22 cellular contexts compared by ENCODE assay signal in genomic region chr22:49360746-49361145, GRCh38.
A peak's percentile ranks its signal among the peaks of the same experiment; 100 is the strongest.
DNase-seq lines count a peak whose midpoint lies in the region; ATAC-seq, FAIRE-seq and TF ChIP-seq lines count a peak whose summit lies in the region.
"Had no signal": no experiment of that assay in that cellular context is flagged by ENCODE, and none has a peak within 500 bp of the region (broad histone marks: within the 10 kb centered on the region; RNA-seq: fewer than 3 reads in every experiment).

No MANE protein-coding gene starts in this region.

- H3F3A ChIP-seq in SK-N-SH (replicated peaks; ENCODE audit: insufficient read depth): no peaks in the 10 kb centered on the region

- H3K79me2 ChIP-seq in SK-N-SH (ENCODE audit: insufficient read depth): no peaks in the 10 kb centered on the region

- 0 out of 2 replicates have a peak overlapping the region, but pooled peaks have one; percentile 6 for H2AFZ ChIP-seq in SK-N-SH (ENCODE audit: low read depth)
- H2AFZ ChIP-seq: GM23338 had no signal

- CTCF ChIA-PET in SK-N-SH (lab: Yijun Ruan, JAX): no interaction called here

- TF ChIP-seq CTCF in SK-N-SH (IDR thresholded peaks at IDR 0.05): no peak
- TF ChIP-seq CTCF in foreskin keratinocyte (conservative IDR thresholded peaks at IDR 0.05): no peak

- no peak for FAIRE-seq in RCC 7860 (lab: Jason Lieb, UNC)
- FAIRE-seq: A204.1, D721Med, GM12891, GM18507 had no signal

- peaks cover under 1% of the 10 kb centered on the region for H3K27me3 ChIP-seq in SK-N-SH (ENCODE audit: insufficient read depth)
- H3K27me3 ChIP-seq in foreskin keratinocyte: no peaks in the 10 kb centered on the region
- H3K27me3 ChIP-seq: BLaER1 treated with 17β-estradiol and CSF1 and Interleukin-3, amounts not matched to agents 10 nM and 100 nM had no signal

- H3K9me3 ChIP-seq in SK-N-SH: no peaks in the 10 kb centered on the region

- no peak overlapping the region for H3K4me2 ChIP-seq in SK-N-SH
- H3K4me2 ChIP-seq: GM23338 had no signal

- no peak for ATAC-seq in SK-N-SH treated with all-trans-retinoic acid at 6 μM for 48 hours
- ATAC-seq in foreskin keratinocyte: no peak
- ATAC-seq: GM23338, HCT116 had no signal

- H3K9me2 ChIP-seq in SK-N-SH: no peaks in the 10 kb centered on the region

- H3K4me1 ChIP-seq in SK-N-SH (ENCODE audit: control insufficient read depth in 1 of 2, insufficient read depth in 2 of 2, low read depth in 1 of 2, low read length in 1 of 2) (no peaks in the 10 kb centered on the region), foreskin keratinocyte (no peaks in the 10 kb centered on the region)

- no peaks in the 10 kb centered on the region for H3K36me3 ChIP-seq in SK-N-SH (replicated peaks in 1 of 2; ENCODE audit: control insufficient read depth in 1 of 2, insufficient read depth in 2 of 2, low read length in 1 of 2)

- 12% methylated on average over 3 of the region's 3 CpGs for WGBS in SK-N-SH (ENCODE audit: low lambda C conversion rate)

- no peak overlapping the region for H3K4me3 ChIP-seq in SK-N-SH (ENCODE audit: low read depth in 2 of 2, low read length in 1 of 2)
- H3K4me3 ChIP-seq: BLaER1 treated with 17β-estradiol and CSF1 and Interleukin-3, amounts not matched to agents 10 nM and 100 nM; GM23338 had no signal

- H4K20me1 ChIP-seq in SK-N-SH (ENCODE audit: insufficient read depth): no peaks in the 10 kb centered on the region
- H4K20me1 ChIP-seq: BLaER1 treated with 17β-estradiol and CSF1 and Interleukin-3, amounts not matched to agents 10 nM and 100 nM had no signal

- DNase-seq in SK-N-SH: no peak
- DNase-seq in NAMALWA (ENCODE audit: low spot score): peak; percentile 63
- peak; percentile 74 for DNase-seq in RPMI8226
- no peak for DNase-seq in RCC 7860 (ENCODE audit: low spot score)
- DNase-seq in foreskin keratinocyte: no peak
- no peak for DNase-seq in activated T-cell treated with anti-CD3 and anti-CD28 coated beads for 4 hours
- DNase-seq in NCI-H748 (lab: John Stamatoyannopoulos, UW; ENCODE audit: unreplicated experiment): no peak
- DNase-seq: CD4-positive, alpha-beta T cell; CD8-positive, alpha-beta memory T cell; DMS 273 treated with DMSO at 0.1 percent for 48 hours; DMS79; GF-D8; H9 had no signal

- TF ChIP-seq RAD21 in SK-N-SH (IDR thresholded peaks at IDR 0.05; ENCODE audit: low read length): no peak

- TF ChIP-seq EP300 in SK-N-SH (IDR thresholded peaks at IDR 0.05; ENCODE audit: borderline replicate concordance in 1 of 2, low read depth in 1 of 2, low read length in 1 of 2): no peak

- H3K27ac ChIP-seq in SK-N-SH (ENCODE audit: low read depth in 2 of 2, low read length in 1 of 2): no peak overlapping the region
- no peak overlapping the region for H3K27ac ChIP-seq in foreskin keratinocyte
- H3K27ac ChIP-seq: 22Rv1; BLaER1 treated with 17β-estradiol and CSF1 and Interleukin-3, amounts not matched to agents 10 nM and 100 nM had no signal

- POLR2A ChIA-PET in SK-N-SH (lab: Yijun Ruan, JAX): no interaction called here

- no peak overlapping the region for H3K9ac ChIP-seq in SK-N-SH
- H3K9ac ChIP-seq: BLaER1 treated with 17β-estradiol and CSF1 and Interleukin-3, amounts not matched to agents 10 nM and 100 nM had no signal

TF ChIP-seq in SK-N-SH, 30 proteins besides CTCF, POLR2A, EP300 and RAD21:
- TF ChIP-seq FOXJ3 (CRISPR knock-in tag; IDR thresholded peaks at IDR 0.05) (no peak), RXRA (IDR thresholded peaks at IDR 0.05; ENCODE audit: borderline replicate concordance, low read depth) (no peak)

TF ChIP-seq in SK-N-SH treated with all-trans-retinoic acid at 6 μM for 48 hours, 23 proteins besides CTCF, POLR2A, EP300 and RAD21:
- TF ChIP-seq TCF4 (CRISPR knock-in tag; IDR thresholded peaks at IDR 0.05; ENCODE audit: borderline replicate concordance) (no peak), CSRNP3 (CRISPR knock-in tag; IDR thresholded peaks at IDR 0.05) (no peak), CREB5 (CRISPR knock-in tag; IDR thresholded peaks at IDR 0.05; ENCODE audit: low read depth) (no peak), ESRRG (CRISPR knock-in tag; IDR thresholded peaks at IDR 0.05) (no peak), ZNF70 (CRISPR knock-in tag; IDR thresholded peaks at IDR 0.05) (no peak), SNAI2 (CRISPR knock-in tag; IDR thresholded peaks at IDR 0.05) (no peak), ARNTL (CRISPR knock-in tag; IDR thresholded peaks at IDR 0.05; ENCODE audit: borderline replicate concordance, low read depth) (no peak), BACH2 (CRISPR knock-in tag; IDR thresholded peaks at IDR 0.05; ENCODE audit: borderline replicate concordance) (no peak), OSR1 (CRISPR knock-in tag; IDR thresholded peaks at IDR 0.05) (no peak), ZNF8 (CRISPR knock-in tag; IDR thresholded peaks at IDR 0.05) (no peak), CSDC2 (CRISPR knock-in tag; IDR thresholded peaks at IDR 0.05) (no peak), ZFP30 (CRISPR knock-in tag; IDR thresholded peaks at IDR 0.05) (no peak), ISL1 (CRISPR knock-in tag; IDR thresholded peaks at IDR 0.05) (no peak), ZNF565 (CRISPR knock-in tag; conservative IDR thresholded peaks at IDR 0.05; ENCODE audit: low read depth) (no peak), GLIS3 (CRISPR knock-in tag; IDR thresholded peaks at IDR 0.05) (no peak), TOX (CRISPR knock-in tag; IDR thresholded peaks at IDR 0.05; ENCODE audit: borderline replicate concordance) (no peak)
- TF ChIP-seq, protein P1, sequence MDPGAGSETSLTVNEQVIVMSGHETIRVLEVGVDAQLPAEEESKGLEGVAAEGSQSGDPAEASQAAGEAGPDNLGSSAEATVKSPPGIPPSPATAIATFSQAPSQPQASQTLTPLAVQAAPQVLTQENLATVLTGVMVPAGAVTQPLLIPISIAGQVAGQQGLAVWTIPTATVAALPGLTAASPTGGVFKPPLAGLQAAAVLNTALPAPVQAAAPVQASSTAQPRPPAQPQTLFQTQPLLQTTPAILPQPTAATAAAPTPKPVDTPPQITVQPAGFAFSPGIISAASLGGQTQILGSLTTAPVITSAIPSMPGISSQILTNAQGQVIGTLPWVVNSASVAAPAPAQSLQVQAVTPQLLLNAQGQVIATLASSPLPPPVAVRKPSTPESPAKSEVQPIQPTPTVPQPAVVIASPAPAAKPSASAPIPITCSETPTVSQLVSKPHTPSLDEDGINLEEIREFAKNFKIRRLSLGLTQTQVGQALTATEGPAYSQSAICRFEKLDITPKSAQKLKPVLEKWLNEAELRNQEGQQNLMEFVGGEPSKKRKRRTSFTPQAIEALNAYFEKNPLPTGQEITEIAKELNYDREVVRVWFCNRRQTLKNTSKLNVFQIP (CRISPR knock-in tag; IDR thresholded peaks at IDR 0.05; ENCODE audit: borderline replicate concordance, low read depth): no peak
- TF ChIP-seq, protein P2, sequence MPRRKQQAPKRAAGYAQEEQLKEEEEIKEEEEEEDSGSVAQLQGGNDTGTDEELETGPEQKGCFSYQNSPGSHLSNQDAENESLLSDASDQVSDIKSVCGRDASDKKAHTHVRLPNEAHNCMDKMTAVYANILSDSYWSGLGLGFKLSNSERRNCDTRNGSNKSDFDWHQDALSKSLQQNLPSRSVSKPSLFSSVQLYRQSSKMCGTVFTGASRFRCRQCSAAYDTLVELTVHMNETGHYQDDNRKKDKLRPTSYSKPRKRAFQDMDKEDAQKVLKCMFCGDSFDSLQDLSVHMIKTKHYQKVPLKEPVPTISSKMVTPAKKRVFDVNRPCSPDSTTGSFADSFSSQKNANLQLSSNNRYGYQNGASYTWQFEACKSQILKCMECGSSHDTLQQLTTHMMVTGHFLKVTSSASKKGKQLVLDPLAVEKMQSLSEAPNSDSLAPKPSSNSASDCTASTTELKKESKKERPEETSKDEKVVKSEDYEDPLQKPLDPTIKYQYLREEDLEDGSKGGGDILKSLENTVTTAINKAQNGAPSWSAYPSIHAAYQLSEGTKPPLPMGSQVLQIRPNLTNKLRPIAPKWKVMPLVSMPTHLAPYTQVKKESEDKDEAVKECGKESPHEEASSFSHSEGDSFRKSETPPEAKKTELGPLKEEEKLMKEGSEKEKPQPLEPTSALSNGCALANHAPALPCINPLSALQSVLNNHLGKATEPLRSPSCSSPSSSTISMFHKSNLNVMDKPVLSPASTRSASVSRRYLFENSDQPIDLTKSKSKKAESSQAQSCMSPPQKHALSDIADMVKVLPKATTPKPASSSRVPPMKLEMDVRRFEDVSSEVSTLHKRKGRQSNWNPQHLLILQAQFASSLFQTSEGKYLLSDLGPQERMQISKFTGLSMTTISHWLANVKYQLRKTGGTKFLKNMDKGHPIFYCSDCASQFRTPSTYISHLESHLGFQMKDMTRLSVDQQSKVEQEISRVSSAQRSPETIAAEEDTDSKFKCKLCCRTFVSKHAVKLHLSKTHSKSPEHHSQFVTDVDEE (CRISPR knock-in tag; IDR thresholded peaks at IDR 0.05): no peak

Comparison
In these comparisons a context has a peak if more than half of its experiments do, and no peak if none do; other contexts are left out.
1. DNase-seq: peak in NAMALWA (single experiment) and RPMI8226 (single experiment); none in SK-N-SH (single experiment), RCC 7860 (single experiment), foreskin keratinocyte (0 of 2), activated T-cell treated with anti-CD3 and anti-CD28 coated beads for 4 hours (single experiment) and NCI-H748 (single experiment).